ENCODE assay signal across 18 cellular contexts in genomic region chr5:151585970-151586369, GRCh38. TPM values are rescaled to one million over a fixed set of nuclear protein-coding genes. Genes with fewer than 3 reads are reported as not detected.
DNase-seq lines count a peak whose midpoint lies in the region; ATAC-seq and TF ChIP-seq lines count a peak whose summit lies in the region.
"Had no signal": no experiment of that assay in that cellular context is flagged by ENCODE, and none has a peak within 500 bp of the region (broad histone marks: within the 10 kb centered on the region; RNA-seq: fewer than 3 reads in every experiment).

No MANE protein-coding gene starts in this region.

- DNase-seq in Daoy (ENCODE audit: low read depth) = peak; percentile 53
- DNase-seq in NCI-H1694 (lab: John Stamatoyannopoulos, UW) = peak; percentile 53
- DNase-seq in epithelial cell of esophagus (ENCODE audit: low read depth) = peak; percentile 85
- DNase-seq in neuronal stem cell (ENCODE audit: low spot score) = no peak
- DNase-seq in DMS53 (lab: John Stamatoyannopoulos, UW) = no peak
- DNase-seq: activated CD8-positive, alpha-beta memory T cell treated with anti-CD3 and anti-CD28 coated beads, Interleukin-2, amount 50 U/mL, for 4 hours; activated naive CD4-positive, alpha-beta T cell treated with Interleukin-2 at 50 U/mL for 16 hours; effector CD8-positive, alpha-beta T cell; head of caudate nucleus; kidney; NCI-H1105; PC-9 had no signal

- H3K36me3 ChIP-seq in neuronal stem cell (replicated peaks in 1 of 2; ENCODE audit: control insufficient read depth in 2 of 2, insufficient read depth in 2 of 2, low read length in 2 of 2) = no peaks in the 10 kb centered on the region
- H3K36me3 ChIP-seq: BLaER1 had no signal

- H3K4me3 ChIP-seq in epithelial cell of esophagus (ENCODE audit: low read length) = peak overlapping the region; percentile 14
- H3K4me3 ChIP-seq in neuronal stem cell (ENCODE audit: low read length in 2 of 2) = no peak overlapping the region
- H3K4me3 ChIP-seq: BLaER1, PC-9 had no signal

- no CpG with 5 or more reads among the region's 10 CpGs for WGBS in neuronal stem cell (ENCODE audit: extremely low coverage in 2 of 2, insufficient read length in 2 of 2, insufficient replicate concordance in 1 of 2), 2 donors

- no peak overlapping the region for H2BK120ac ChIP-seq in neuronal stem cell (ENCODE audit: low read depth, low read length)

- no peak for TF ChIP-seq CTCF in epithelial cell of esophagus (IDR thresholded peaks at IDR 0.05; ENCODE audit: insufficient read depth, low read depth, low read length, missing control alignments)

- ATAC-seq in HG03442 (IDR thresholded peaks at IDR 0.05; ENCODE audit: unreplicated experiment) = no peak
- ATAC-seq in HG02678 (IDR thresholded peaks at IDR 0.05; ENCODE audit: unreplicated experiment) = no peak
- no peak for ATAC-seq in GM18498 (IDR thresholded peaks at IDR 0.05; ENCODE audit: unreplicated experiment)
- ATAC-seq: activated CD4-positive, CD25-positive, alpha-beta regulatory T cell treated with anti-CD3 and anti-CD28 coated beads, Interleukin-2, amount 50 U/mL, for 24 hours had no signal

- no peak overlapping the region for H2AFZ ChIP-seq in neuronal stem cell (ENCODE audit: low read length)
- H2AFZ ChIP-seq: PC-9 had no signal

- H2BK12ac ChIP-seq in neuronal stem cell (ENCODE audit: low read length) = no peak overlapping the region

- peak overlapping the region; percentile 38 for H4K91ac ChIP-seq in neuronal stem cell (ENCODE audit: low read depth, low read length, poor library complexity)

- H2BK5ac ChIP-seq in neuronal stem cell (ENCODE audit: low read length) = no peak overlapping the region

- no peak overlapping the region for H3K4ac ChIP-seq in neuronal stem cell (ENCODE audit: low read length)

- H3K27me3 ChIP-seq in neuronal stem cell (ENCODE audit: control insufficient read depth in 3 of 3, insufficient read depth in 3 of 3, low read depth in 1 of 3, low read length in 3 of 3) = peaks cover 0 to 31% (median 0%) of the 10 kb centered on the region in 3 experiments
- H3K27me3 ChIP-seq: BLaER1 had no signal

- H3K4me2 ChIP-seq in neuronal stem cell (ENCODE audit: insufficient read depth, low read length, poor library complexity, severe bottlenecking) = no peak overlapping the region
- H3K4me2 ChIP-seq: BLaER1, PC-9 had no signal

- H4K8ac ChIP-seq in neuronal stem cell (ENCODE audit: low read depth, low read length) = no peak overlapping the region

- H2AK5ac ChIP-seq in neuronal stem cell (ENCODE audit: low read depth, low read length) = peak overlapping the region; percentile 53

- H3K23ac ChIP-seq in neuronal stem cell (ENCODE audit: low read depth, low read length, poor library complexity) = peak overlapping the region; percentile 37

- H3K27ac ChIP-seq in neuronal stem cell (replicated peaks; ENCODE audit: low read length) = no peak overlapping the region
- H3K27ac ChIP-seq: BLaER1, PC-9 had no signal

- H3K18ac ChIP-seq in neuronal stem cell (ENCODE audit: low read length) = peak overlapping the region; percentile 68

- H2BK15ac ChIP-seq in neuronal stem cell (ENCODE audit: low read length) = no peak overlapping the region

- H3K14ac ChIP-seq in neuronal stem cell (ENCODE audit: low read length) = no peak overlapping the region

- H3K9ac ChIP-seq in neuronal stem cell (ENCODE audit: low read depth, low read length, poor library complexity) = no peak overlapping the region
- H3K9ac ChIP-seq: BLaER1 had no signal

- H3K79me1 ChIP-seq in neuronal stem cell (ENCODE audit: low read depth, low read length) = no peaks in the 10 kb centered on the region

- no peaks in the 10 kb centered on the region for H3K9me3 ChIP-seq in neuronal stem cell (replicated peaks in 1 of 2; ENCODE audit: control insufficient read depth in 2 of 2, insufficient read depth in 1 of 2, low read depth in 1 of 2, low read length in 2 of 2)
- H3K9me3 ChIP-seq: BLaER1 had no signal

- H3K4me1 ChIP-seq in neuronal stem cell (ENCODE audit: control insufficient read depth in 2 of 2, insufficient read depth in 1 of 2, low read depth in 1 of 2, low read length in 2 of 2) = peaks cover 0 to 1% of the 10 kb centered on the region in 2 donors
- H3K4me1 ChIP-seq: BLaER1 had no signal

RNA-seq across cellular contexts. Expression of gene FAT2, which starts 5.2 kb away (rescaled TPM):
- 0.06 and 0.11 TPM in 2 replicates for total RNA-seq in Daoy (2014; rRNA removed; shearing (Covaris generic))
- polyA plus RNA-seq in neuronal stem cell (2013, experiment 1 of 2) = 0.07 TPM
- 0.03 TPM for polyA plus RNA-seq in neuronal stem cell (2013, experiment 2 of 2)
- total RNA-seq: T-helper 1 cell treated with Interleukin-12 subunit alpha and Interleukin-12 subunit beta and Interleukin-4 antibody, amounts not matched to agents 30 ng/mL and 1 ng/mL, for 36 hours had no signal

Comparison
In these comparisons a context has a peak if more than half of its experiments do, and no peak if none do; other contexts are left out.
1. DNase-seq: peak in Daoy (single experiment), NCI-H1694 (single experiment) and epithelial cell of esophagus (single experiment); none in neuronal stem cell (single experiment) and DMS53 (single experiment).